In the genomic region with DNA sequence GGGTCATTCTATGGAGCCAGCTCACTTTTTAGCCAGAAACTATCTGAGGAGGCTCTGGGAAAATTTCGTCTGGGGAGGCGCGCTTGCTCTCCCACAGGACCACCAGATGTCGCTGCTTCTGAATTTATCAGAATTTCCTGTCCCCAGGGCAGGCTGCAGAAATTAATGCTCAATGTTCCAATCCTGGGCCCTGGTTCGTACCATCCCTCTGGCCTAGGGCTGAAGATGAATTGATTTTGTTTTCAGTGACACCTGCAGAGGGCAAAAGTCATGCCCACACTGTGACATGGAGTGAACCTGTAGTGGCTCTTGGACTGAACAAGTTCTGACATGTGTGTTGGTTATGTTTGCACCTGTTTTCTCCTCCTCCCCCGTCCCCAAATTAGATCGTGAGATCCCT, we compare ENCODE assay signal across 8 cellular contexts.
DNase-seq lines count a peak whose midpoint lies in the region; ATAC-seq, FAIRE-seq and TF ChIP-seq lines count a peak whose summit lies in the region.

No MANE protein-coding gene starts in this region.

- H3K9me3 Mint-ChIP-seq in activated naive CD8-positive, alpha-beta T cell treated with anti-CD3 and anti-CD28 coated beads for 36 hours, result no peaks in the 10 kb centered on the region

- H3K9me3 ChIP-seq in SJSA1 (replicated peaks) (no peaks in the 10 kb centered on the region), right cardiac atrium (ENCODE audit: control insufficient read depth, low read length) (no peaks in the 10 kb centered on the region), small intestine (ENCODE audit: control insufficient read depth, low read depth) (no peaks in the 10 kb centered on the region)

- H3K4me3 ChIP-seq in SJSA1, result no peak overlapping the region
- H3K4me3 ChIP-seq in right cardiac atrium (ENCODE audit: low read length), result no peak overlapping the region
- H3K4me3 ChIP-seq in small intestine (ENCODE audit: low read depth in 1 of 2, low read length in 2 of 2), result no peak overlapping the region

- no peak for DNase-seq in D721Med (ENCODE audit: insufficient read length, low spot score)
- DNase-seq in HT1080 (ENCODE audit: low read depth), result peak; percentile 31
- DNase-seq in SJSA1 (ENCODE audit: low read depth in 1 of 2, low spot score in 2 of 2), result peak; percentile 14 to 46
- peak; percentile 23 for DNase-seq in activated naive CD8-positive, alpha-beta T cell treated with anti-CD3 and anti-CD28 coated beads for 36 hours
- peak; percentile 38 to 61 (median 53) for DNase-seq in right cardiac atrium
- DNase-seq in small intestine, result peak; percentile 48

- ATAC-seq in right cardiac atrium (no peak), GM18517 (IDR thresholded peaks at IDR 0.05; ENCODE audit: unreplicated experiment) (no peak), GM21423 (IDR thresholded peaks at IDR 0.05; ENCODE audit: unreplicated experiment) (no peak)

- intact Hi-C loops in right cardiac atrium (cut with DNase I), result loop anchor here in 2 of 4 donors (10.0 kb wide), 2 partner anchors 603 to 613 kb away; a partner anchor contains a TSS

- no peaks in the 10 kb centered on the region for H3K4me1 Mint-ChIP-seq in activated naive CD8-positive, alpha-beta T cell treated with anti-CD3 and anti-CD28 coated beads for 36 hours

- H3K27me3 ChIP-seq in SJSA1 (replicated peaks), result no peaks in the 10 kb centered on the region
- no peaks in the 10 kb centered on the region for H3K27me3 ChIP-seq in right cardiac atrium (ENCODE audit: control insufficient read depth, insufficient read depth)
- H3K27me3 ChIP-seq in small intestine (ENCODE audit: control insufficient read depth in 2 of 2, insufficient read depth in 2 of 2, low read length in 2 of 2), result peaks cover 0 to 5% of the 10 kb centered on the region in 2 donors

- peaks cover 4% of the 10 kb centered on the region for H3K27me3 Mint-ChIP-seq in activated naive CD8-positive, alpha-beta T cell treated with anti-CD3 and anti-CD28 coated beads for 36 hours

- no peak overlapping the region for H3K27ac ChIP-seq in SJSA1
- H3K27ac ChIP-seq in right cardiac atrium (ENCODE audit: low read length), result no peak overlapping the region
- no peak overlapping the region for H3K27ac ChIP-seq in small intestine (ENCODE audit: low read depth in 1 of 2, low read length in 1 of 2)

- 14% methylated on average over 7 of the region's 7 CpGs for WGBS in right cardiac atrium
- WGBS in small intestine, 3 donors, result 8 to 21% (median 10%) methylated on average over 7 of the region's 7 CpGs

- peak; percentile 75 for TF ChIP-seq CTCF in D721Med (IDR thresholded peaks at IDR 0.05; ENCODE audit: insufficient read depth, missing control alignments)

- H3K4me3 Mint-ChIP-seq in activated naive CD8-positive, alpha-beta T cell treated with anti-CD3 and anti-CD28 coated beads for 36 hours, result no peak overlapping the region

- H3K36me3 ChIP-seq in SJSA1 (no peaks in the 10 kb centered on the region), small intestine (ENCODE audit: control insufficient read depth in 2 of 2, insufficient read depth in 2 of 2, low read length in 2 of 2) (no peaks in the 10 kb centered on the region)

- FAIRE-seq in D721Med (lab: Jason Lieb, UNC) (no peak), small intestine (lab: Jason Lieb, UNC) (no peak)

- H3K36me3 Mint-ChIP-seq in activated naive CD8-positive, alpha-beta T cell treated with anti-CD3 and anti-CD28 coated beads for 36 hours, result no peaks in the 10 kb centered on the region

- H3K27ac Mint-ChIP-seq in activated naive CD8-positive, alpha-beta T cell treated with anti-CD3 and anti-CD28 coated beads for 36 hours, result no peak overlapping the region

- H3K4me1 ChIP-seq in SJSA1 (replicated peaks) (no peaks in the 10 kb centered on the region), right cardiac atrium (ENCODE audit: control insufficient read depth, insufficient read depth, low read length) (no peaks in the 10 kb centered on the region), small intestine (ENCODE audit: control insufficient read depth in 2 of 2, insufficient read depth in 1 of 2, low read depth in 1 of 2, low read length in 1 of 2) (no peaks in the 10 kb centered on the region)
